27 cellular contexts compared by ENCODE assay signal in the genomic region with DNA sequence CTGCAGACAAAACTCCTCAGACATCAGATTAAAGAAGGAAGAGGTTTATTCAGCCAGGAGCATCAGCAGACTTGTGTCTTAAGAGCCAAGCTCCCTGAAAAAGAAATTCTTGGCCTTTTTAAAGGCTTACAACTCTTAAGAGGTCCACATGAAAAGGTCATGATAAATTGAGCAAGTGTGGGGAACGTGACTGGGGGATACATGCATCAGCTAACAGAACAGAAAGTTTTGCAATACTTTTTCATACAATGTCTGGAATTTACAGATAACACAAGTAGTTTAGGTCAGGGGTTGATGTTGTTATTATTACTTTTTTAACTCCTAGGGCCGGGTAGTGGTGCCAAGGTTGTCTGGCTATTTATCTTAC. TPM values are rescaled to one million over a fixed set of nuclear protein-coding genes. Genes with fewer than 3 reads are reported as not detected.
A peak's percentile ranks its signal among the peaks of the same experiment; 100 is the strongest.
DNase-seq lines count a peak whose midpoint lies in the region; ATAC-seq lines count a peak whose summit lies in the region.
"Had no signal": no experiment of that assay in that cellular context is flagged by ENCODE, and none has a peak within 500 bp of the region (broad histone marks: within the 10 kb centered on the region; RNA-seq: fewer than 3 reads in every experiment).

No MANE protein-coding gene starts in this region.

- H3K4me1 Mint-ChIP-seq in T-helper 1 cell treated with Interleukin-12 subunit alpha and Interleukin-12 subunit beta and Interleukin-4 antibody, amounts not matched to agents 30 μg/mL and 1 μg/mL, for 36 hours (ENCODE audit: low read depth): peaks cover 16% of the 10 kb centered on the region
- peaks cover 9% of the 10 kb centered on the region for H3K4me1 Mint-ChIP-seq in activated naive CD8-positive, alpha-beta T cell treated with anti-CD3 and anti-CD28 coated beads, Interleukin-2, amount 10 ng/mL, durations not matched to agents 7 days and 5 days
- H3K4me1 Mint-ChIP-seq in activated naive CD8-positive, alpha-beta T cell treated with anti-CD3 and anti-CD28 coated beads for 36 hours: peaks cover 8% of the 10 kb centered on the region
- H3K4me1 Mint-ChIP-seq in effector memory CD8-positive, alpha-beta T cell (ENCODE audit: low read depth in 2 of 2): peaks cover 12 to 15% of the 10 kb centered on the region in 2 donors
- H3K4me1 Mint-ChIP-seq: stimulated activated naive B cell treated with anti-CD40 and anti-IgM and Interleukin-4, amounts not matched to agents 10 μg/mL and 1 μg/mL and 100 μg/mL, for 72 hours had no signal

- H3K36me3 Mint-ChIP-seq in T-helper 1 cell treated with Interleukin-12 subunit alpha and Interleukin-12 subunit beta and Interleukin-4 antibody, amounts not matched to agents 30 μg/mL and 1 μg/mL, for 36 hours (ENCODE audit: low read depth): peaks cover 2% of the 10 kb centered on the region
- peaks cover 6% of the 10 kb centered on the region for H3K36me3 Mint-ChIP-seq in activated naive CD8-positive, alpha-beta T cell treated with anti-CD3 and anti-CD28 coated beads, Interleukin-2, amount 10 ng/mL, durations not matched to agents 7 days and 5 days
- peaks cover 8% of the 10 kb centered on the region for H3K36me3 Mint-ChIP-seq in activated naive CD8-positive, alpha-beta T cell treated with anti-CD3 and anti-CD28 coated beads for 36 hours
- H3K36me3 Mint-ChIP-seq in effector memory CD8-positive, alpha-beta T cell (ENCODE audit: insufficient read depth): peaks cover 3% of the 10 kb centered on the region

- POLR2A ChIA-PET in activated naive CD8-positive, alpha-beta T cell treated with anti-CD3 and anti-CD28 coated beads, Interleukin-2, amount 10 ng/mL, durations not matched to agents 7 days and 5 days (lab: Charles Lee): no interaction called here

- H3K9me3 Mint-ChIP-seq in T-helper 1 cell treated with Interleukin-12 subunit alpha and Interleukin-12 subunit beta and Interleukin-4 antibody, amounts not matched to agents 30 μg/mL and 1 μg/mL, for 36 hours: no peaks in the 10 kb centered on the region
- H3K9me3 Mint-ChIP-seq in activated naive CD8-positive, alpha-beta T cell treated with anti-CD3 and anti-CD28 coated beads, Interleukin-2, amount 10 ng/mL, durations not matched to agents 7 days and 5 days: no peaks in the 10 kb centered on the region
- H3K9me3 Mint-ChIP-seq in activated naive CD8-positive, alpha-beta T cell treated with anti-CD3 and anti-CD28 coated beads for 36 hours: no peaks in the 10 kb centered on the region
- H3K9me3 Mint-ChIP-seq in effector memory CD8-positive, alpha-beta T cell: no peaks in the 10 kb centered on the region
- H3K9me3 Mint-ChIP-seq: stimulated activated naive B cell treated with anti-CD40 and anti-IgM and Interleukin-4, amounts not matched to agents 10 μg/mL and 1 μg/mL and 100 μg/mL, for 72 hours had no signal

- no peaks in the 10 kb centered on the region for H3K27me3 Mint-ChIP-seq in T-helper 1 cell treated with Interleukin-12 subunit alpha and Interleukin-12 subunit beta and Interleukin-4 antibody, amounts not matched to agents 30 μg/mL and 1 μg/mL, for 36 hours (ENCODE audit: low read depth)
- no peaks in the 10 kb centered on the region for H3K27me3 Mint-ChIP-seq in activated naive CD8-positive, alpha-beta T cell treated with anti-CD3 and anti-CD28 coated beads, Interleukin-2, amount 10 ng/mL, durations not matched to agents 7 days and 5 days
- no peaks in the 10 kb centered on the region for H3K27me3 Mint-ChIP-seq in activated naive CD8-positive, alpha-beta T cell treated with anti-CD3 and anti-CD28 coated beads for 36 hours
- no peaks in the 10 kb centered on the region for H3K27me3 Mint-ChIP-seq in effector memory CD8-positive, alpha-beta T cell
- H3K27me3 Mint-ChIP-seq: IgD-negative memory B cell; stimulated activated naive B cell treated with anti-CD40 and anti-IgM and Interleukin-4, amounts not matched to agents 10 μg/mL and 1 μg/mL and 100 μg/mL, for 72 hours had no signal

- ATAC-seq in activated naive CD8-positive, alpha-beta T cell treated with anti-CD3 and anti-CD28 coated beads, Interleukin-2, amount 10 ng/mL, durations not matched to agents 7 days and 5 days (ENCODE audit: low read depth): no peak
- ATAC-seq in effector memory CD8-positive, alpha-beta T cell (replicated peaks): no peak
- ATAC-seq in HG03045 (IDR thresholded peaks at IDR 0.05; ENCODE audit: unreplicated experiment): no peak
- ATAC-seq in GM18870 (IDR thresholded peaks at IDR 0.05; ENCODE audit: unreplicated experiment): no peak
- ATAC-seq: mucosa of descending colon; pancreas; PC-3; stimulated activated naive B cell treated with anti-CD40 and anti-IgM and Interleukin-4, amounts not matched to agents 10 μg/mL and 1 μg/mL and 100 μg/mL, for 72 hours had no signal

- peak overlapping the region; percentile 87 for H3K27ac Mint-ChIP-seq in T-helper 1 cell treated with Interleukin-12 subunit alpha and Interleukin-12 subunit beta and Interleukin-4 antibody, amounts not matched to agents 30 μg/mL and 1 μg/mL, for 36 hours
- peak overlapping the region; percentile 86 for H3K27ac Mint-ChIP-seq in activated naive CD8-positive, alpha-beta T cell treated with anti-CD3 and anti-CD28 coated beads, Interleukin-2, amount 10 ng/mL, durations not matched to agents 7 days and 5 days
- no peak overlapping the region for H3K27ac Mint-ChIP-seq in activated naive CD8-positive, alpha-beta T cell treated with anti-CD3 and anti-CD28 coated beads for 36 hours
- peak overlapping the region; percentile 93 for H3K27ac Mint-ChIP-seq in effector memory CD8-positive, alpha-beta T cell
- H3K27ac Mint-ChIP-seq: IgD-negative memory B cell; stimulated activated naive B cell treated with anti-CD40 and anti-IgM and Interleukin-4, amounts not matched to agents 10 μg/mL and 1 μg/mL and 100 μg/mL, for 72 hours had no signal

- DNase-seq in T-helper 1 cell (no peak), NCI-H1105 treated with DMSO at 0.1 percent for 48 hours (lab: John Stamatoyannopoulos, UW) (no peak)
- DNase-seq in activated naive CD8-positive, alpha-beta T cell treated with anti-CD3 and anti-CD28 coated beads, Interleukin-2, amount 10 ng/mL, durations not matched to agents 7 days and 5 days: no peak
- DNase-seq in activated naive CD8-positive, alpha-beta T cell treated with anti-CD3 and anti-CD28 coated beads for 36 hours: no peak
- no peak for DNase-seq in effector memory CD8-positive, alpha-beta T cell
- DNase-seq: anterior cingulate cortex; Calu3; DND-41; GF-D8; GM23248; hypothalamus; mammary epithelial cell; mucosa of descending colon; NCI-H146; NCI-H226; NCI-H526 treated with DMSO at 0.1 percent for 48 hours; NK-92 treated with Interleukin-12 subunit alpha and Interleukin-12 subunit beta, amount 100 ng/mL, for 24 hours; pancreas; PC-3; stimulated activated naive B cell treated with anti-CD40 and anti-IgM and Interleukin-4, amounts not matched to agents 10 μg/mL and 1 μg/mL and 100 μg/mL, for 72 hours; substantia nigra; T-helper 9 cell; upper lobe of left lung had no signal

- H3K4me3 Mint-ChIP-seq in T-helper 1 cell treated with Interleukin-12 subunit alpha and Interleukin-12 subunit beta and Interleukin-4 antibody, amounts not matched to agents 30 μg/mL and 1 μg/mL, for 36 hours: peak overlapping the region; percentile 68
- peak overlapping the region; percentile 68 for H3K4me3 Mint-ChIP-seq in activated naive CD8-positive, alpha-beta T cell treated with anti-CD3 and anti-CD28 coated beads, Interleukin-2, amount 10 ng/mL, durations not matched to agents 7 days and 5 days
- H3K4me3 Mint-ChIP-seq in activated naive CD8-positive, alpha-beta T cell treated with anti-CD3 and anti-CD28 coated beads for 36 hours: no peak overlapping the region
- peak overlapping the region; percentile 69 to 78 for H3K4me3 Mint-ChIP-seq in effector memory CD8-positive, alpha-beta T cell
- H3K4me3 Mint-ChIP-seq: stimulated activated naive B cell treated with anti-CD40 and anti-IgM and Interleukin-4, amounts not matched to agents 10 μg/mL and 1 μg/mL and 100 μg/mL, for 72 hours had no signal

RNA-seq across cellular contexts. Expression of gene RBMX, which starts 55.6 kb away (rescaled TPM):
- 100 to 1,000 TPM; 252 to 260 TPM for total RNA-seq in activated naive CD8-positive, alpha-beta T cell treated with anti-CD3 and anti-CD28 coated beads, Interleukin-2, amount 10 ng/mL, durations not matched to agents 7 days and 5 days
- 100 to 1,000 TPM; 382 to 393 TPM for total RNA-seq in activated naive CD8-positive, alpha-beta T cell treated with anti-CD3 and anti-CD28 coated beads for 36 hours
